ENCODE assay signal across 36 cellular contexts in the genomic region with DNA sequence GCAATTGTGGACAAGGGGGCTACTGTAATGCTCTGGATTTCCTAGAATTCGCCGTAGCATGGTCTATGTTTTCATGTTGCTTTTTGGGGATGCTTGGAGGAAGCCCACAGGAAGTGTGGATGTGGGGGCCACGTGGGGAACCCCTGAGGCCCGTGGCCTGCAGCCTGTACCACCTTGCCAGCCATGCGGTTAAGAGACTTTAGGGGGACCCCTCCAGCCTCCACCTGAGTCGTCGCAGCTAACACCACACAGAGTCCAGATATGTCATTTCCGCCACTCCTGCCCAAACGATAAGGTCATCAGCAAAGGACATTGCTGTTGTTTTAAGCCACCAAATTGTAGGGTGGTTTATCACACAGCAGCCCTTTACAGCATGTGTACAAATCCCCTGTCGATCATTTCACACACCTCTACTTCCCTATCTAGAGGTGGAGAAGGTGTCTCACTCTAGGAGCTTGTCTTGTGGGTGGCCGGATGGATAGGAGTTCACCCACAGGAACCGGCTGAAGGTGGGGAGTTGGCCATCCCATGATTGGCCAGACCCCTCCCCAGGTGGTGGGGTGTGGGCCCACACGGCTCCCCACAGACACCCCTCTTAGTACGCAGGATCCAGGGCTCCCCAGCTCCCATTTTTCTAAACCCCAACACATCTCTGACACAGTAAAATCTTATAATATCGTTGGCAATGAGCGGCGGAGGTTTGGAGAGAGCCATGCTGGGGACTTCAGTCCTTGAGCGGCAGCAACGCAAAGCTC.
"Had no signal": no experiment of that assay in that cellular context is flagged by ENCODE, and none has a peak within 500 bp of the region (broad histone marks: within the 10 kb centered on the region; RNA-seq: fewer than 3 reads in every experiment).

No MANE protein-coding gene starts in this region.

- H3K36me3 Mint-ChIP-seq: activated CD4-positive, alpha-beta memory T cell treated with anti-CD3 and anti-CD28 coated beads for 36 hours; activated CD8-positive, alpha-beta memory T cell treated with anti-CD3 and anti-CD28 coated beads, Interleukin-2, amount 10 ng/mL, durations not matched to agents 7 days and 5 days; activated naive CD4-positive, alpha-beta T cell treated with anti-CD3 and anti-CD28 coated beads, Interleukin-2, amount 50 U/mL, for 24 hours; activated naive CD8-positive, alpha-beta T cell treated with anti-CD3 and anti-CD28 coated beads for 36 hours had no signal

- H3K4me3 ChIP-seq: adrenal gland, body of pancreas, esophagus muscularis mucosa, gastrocnemius medialis, heart right ventricle had no signal

- H3K4me3 Mint-ChIP-seq: activated CD4-positive, alpha-beta memory T cell treated with anti-CD3 and anti-CD28 coated beads for 36 hours; activated CD4-positive, alpha-beta T cell treated with anti-CD3 and anti-CD28 coated beads for 36 hours; activated CD4-positive, alpha-beta T cell treated with anti-CD3 and anti-CD28 coated beads, Interleukin-2, amount 10 ng/mL, durations not matched to agents 24 days and 14 days; activated CD8-positive, alpha-beta memory T cell treated with anti-CD3 and anti-CD28 coated beads, Interleukin-2, amount 10 ng/mL, durations not matched to agents 7 days and 5 days; activated CD8-positive, alpha-beta T cell treated with anti-CD3 and anti-CD28 coated beads, Interleukin-2, amount 10 ng/mL, durations not matched to agents 7 days and 5 days; activated naive CD4-positive, alpha-beta T cell treated with anti-CD3 and anti-CD28 coated beads for 36 hours; activated naive CD4-positive, alpha-beta T cell treated with anti-CD3 and anti-CD28 coated beads, Interleukin-2, amount 50 U/mL, for 24 hours; activated naive CD8-positive, alpha-beta T cell treated with anti-CD3 and anti-CD28 coated beads for 36 hours; activated naive CD8-positive, alpha-beta T cell treated with anti-CD3 and anti-CD28 coated beads, Interleukin-2, amount 50 U/mL, for 24 hours; activated T-helper 1 cell treated with anti-CD3 and anti-CD28 coated beads, Interleukin-12 subunit alpha, Interleukin-12 subunit beta, Interleukin-2, Interleukin-4 antibody, amounts not matched to agents 30 ng/mL and 10 ng/mL and 1 ng/mL, durations not matched to agents 14 hours and 24 hours and 36 hours; effector memory CD8-positive, alpha-beta T cell; T-helper 17 cell; T-helper 2 cell treated with Interferon-gamma antibody and Interleukin-4, amounts not matched to agents 5 μg/mL and 100 μg/mL, for 36 hours had no signal

- ATAC-seq: activated CD4-positive, alpha-beta T cell treated with anti-CD3 and anti-CD28 coated beads for 36 hours; activated CD8-positive, alpha-beta memory T cell treated with anti-CD3 and anti-CD28 coated beads, Interleukin-2, amount 10 ng/mL, durations not matched to agents 7 days and 5 days; activated CD8-positive, alpha-beta T cell treated with anti-CD3 and anti-CD28 coated beads, Interleukin-2, amount 10 ng/mL, durations not matched to agents 7 days and 5 days; activated naive CD8-positive, alpha-beta T cell treated with anti-CD3 and anti-CD28 coated beads, Interleukin-2, amount 50 U/mL, for 24 hours; body of pancreas; effector memory CD8-positive, alpha-beta T cell; foreskin keratinocyte; gastrocnemius medialis; heart right ventricle; T-helper 17 cell had no signal

- H3K9me3 Mint-ChIP-seq: activated naive CD4-positive, alpha-beta T cell treated with anti-CD3 and anti-CD28 coated beads, Interleukin-2, amount 50 U/mL, for 24 hours; activated naive CD8-positive, alpha-beta T cell treated with anti-CD3 and anti-CD28 coated beads, Interleukin-2, amount 50 U/mL, for 24 hours had no signal

- H3K27me3 ChIP-seq: adrenal gland, body of pancreas, foreskin keratinocyte, gastrocnemius medialis had no signal

- H3K9me3 ChIP-seq: adrenal gland, body of pancreas, gastrocnemius medialis had no signal

- H3K27ac ChIP-seq: adrenal gland, body of pancreas, esophagus muscularis mucosa, foreskin keratinocyte, gastrocnemius medialis, heart right ventricle had no signal

- H3K27ac Mint-ChIP-seq: activated CD4-positive, alpha-beta memory T cell treated with anti-CD3 and anti-CD28 coated beads for 36 hours; activated CD4-positive, alpha-beta T cell treated with anti-CD3 and anti-CD28 coated beads for 36 hours; activated CD4-positive, alpha-beta T cell treated with anti-CD3 and anti-CD28 coated beads, Interleukin-2, amount 10 ng/mL, durations not matched to agents 24 days and 14 days; activated CD8-positive, alpha-beta memory T cell treated with anti-CD3 and anti-CD28 coated beads, Interleukin-2, amount 10 ng/mL, durations not matched to agents 7 days and 5 days; activated CD8-positive, alpha-beta T cell treated with anti-CD3 and anti-CD28 coated beads, Interleukin-2, amount 10 ng/mL, durations not matched to agents 7 days and 5 days; activated naive CD4-positive, alpha-beta T cell treated with anti-CD3 and anti-CD28 coated beads for 36 hours; activated naive CD4-positive, alpha-beta T cell treated with anti-CD3 and anti-CD28 coated beads, Interleukin-2, amount 50 U/mL, for 24 hours; activated naive CD8-positive, alpha-beta T cell treated with anti-CD3 and anti-CD28 coated beads for 36 hours; activated naive CD8-positive, alpha-beta T cell treated with anti-CD3 and anti-CD28 coated beads, Interleukin-2, amount 50 U/mL, for 24 hours; activated T-helper 1 cell treated with anti-CD3 and anti-CD28 coated beads, Interleukin-12 subunit alpha, Interleukin-12 subunit beta, Interleukin-2, Interleukin-4 antibody, amounts not matched to agents 30 ng/mL and 10 ng/mL and 1 ng/mL, durations not matched to agents 14 hours and 24 hours and 36 hours; activated T-helper 2 cell treated with anti-CD3 and anti-CD28 coated beads, Interferon-gamma antibody, Interleukin-2, Interleukin-4, amounts not matched to agents 10 μg/mL and 5 μg/mL and 100 μg/mL, durations not matched to agents 14 hours and 24 hours and 36 hours; effector memory CD8-positive, alpha-beta T cell; T-helper 17 cell; T-helper 2 cell treated with Interferon-gamma antibody and Interleukin-4, amounts not matched to agents 5 μg/mL and 100 μg/mL, for 36 hours had no signal

- DNase-seq: activated CD4-positive, alpha-beta memory T cell treated with anti-CD3 and anti-CD28 coated beads for 36 hours; activated CD4-positive, alpha-beta T cell treated with anti-CD3 and anti-CD28 coated beads for 36 hours; activated CD4-positive, alpha-beta T cell treated with anti-CD3 and anti-CD28 coated beads, Interleukin-2, amount 10 ng/mL, durations not matched to agents 24 days and 14 days; activated CD4-positive, CD25-positive, alpha-beta regulatory T cell; activated CD4-positive, CD25-positive, alpha-beta regulatory T cell treated with anti-CD3 and anti-CD28 coated beads, Interleukin-2, amount 50 U/mL, for 72 hours; activated CD8-positive, alpha-beta memory T cell treated with anti-CD3 and anti-CD28 coated beads, Interleukin-2, amount 10 ng/mL, durations not matched to agents 7 days and 5 days; activated CD8-positive, alpha-beta memory T cell treated with anti-CD3 and anti-CD28 coated beads, Interleukin-2, amount 50 U/mL, for 4 hours; activated CD8-positive, alpha-beta T cell treated with anti-CD3 and anti-CD28 coated beads, Interleukin-2, amount 10 ng/mL, durations not matched to agents 7 days and 5 days; activated effector memory CD4-positive, alpha-beta T cell treated with anti-CD3 and anti-CD28 coated beads, Interleukin-2, amount 50 U/mL, for 16 hours; activated naive CD4-positive, alpha-beta T cell treated with anti-CD3 and anti-CD28 coated beads for 36 hours; activated naive CD8-positive, alpha-beta T cell treated with anti-CD3 and anti-CD28 coated beads for 36 hours; activated naive CD8-positive, alpha-beta T cell treated with anti-CD3 and anti-CD28 coated beads, Interleukin-2, amount 50 U/mL, for 24 hours; activated T-cell treated with anti-CD3 and anti-CD28 coated beads, Interleukin-2, amount 50 U/mL, for 1 hour; activated T-cell treated with anti-CD3 and anti-CD28 coated beads, Interleukin-2, amount 50 U/mL, for 48 hours; adrenal gland; amygdala; body of pancreas; central memory CD4-positive, alpha-beta T cell; cerebellar nuclear complex; cortex of kidney; dermis blood vessel endothelial cell; effector CD4-positive, alpha-beta T cell; effector memory CD8-positive, alpha-beta T cell; erythroblast; foreskin keratinocyte; gastrocnemius medialis; glutamatergic neuron; heart right ventricle; T-helper 1 cell; T-helper 17 cell; T1000 had no signal

- H3K36me3 ChIP-seq: adrenal gland, esophagus muscularis mucosa, gastrocnemius medialis, heart right ventricle had no signal

- H3K4me1 ChIP-seq: adrenal gland, esophagus muscularis mucosa, foreskin keratinocyte, gastrocnemius medialis, heart right ventricle had no signal

- H3K4me1 Mint-ChIP-seq: activated CD4-positive, alpha-beta T cell treated with anti-CD3 and anti-CD28 coated beads for 36 hours; activated CD4-positive, alpha-beta T cell treated with anti-CD3 and anti-CD28 coated beads, Interleukin-2, amount 10 ng/mL, durations not matched to agents 24 days and 14 days; activated CD8-positive, alpha-beta memory T cell treated with anti-CD3 and anti-CD28 coated beads, Interleukin-2, amount 10 ng/mL, durations not matched to agents 7 days and 5 days; activated naive CD4-positive, alpha-beta T cell treated with anti-CD3 and anti-CD28 coated beads, Interleukin-2, amount 50 U/mL, for 24 hours; activated naive CD8-positive, alpha-beta T cell treated with anti-CD3 and anti-CD28 coated beads for 36 hours; activated naive CD8-positive, alpha-beta T cell treated with anti-CD3 and anti-CD28 coated beads, Interleukin-2, amount 50 U/mL, for 24 hours; T-helper 17 cell had no signal

- H3K27me3 Mint-ChIP-seq: activated CD4-positive, alpha-beta memory T cell treated with anti-CD3 and anti-CD28 coated beads for 36 hours; activated CD4-positive, alpha-beta T cell treated with anti-CD3 and anti-CD28 coated beads, Interleukin-2, amount 10 ng/mL, durations not matched to agents 24 days and 14 days; activated CD8-positive, alpha-beta memory T cell treated with anti-CD3 and anti-CD28 coated beads, Interleukin-2, amount 10 ng/mL, durations not matched to agents 7 days and 5 days; activated naive CD8-positive, alpha-beta T cell treated with anti-CD3 and anti-CD28 coated beads for 36 hours had no signal
